In genomic region chr22:20545318-20545634, GRCh38 we compare ENCODE assay signal across 7 cellular contexts. TPM values are rescaled to one million over a fixed set of nuclear protein-coding genes. Genes with fewer than 3 reads are reported as not detected.
DNase-seq lines count a peak whose midpoint lies in the region; ATAC-seq, FAIRE-seq and TF ChIP-seq lines count a peak whose summit lies in the region.
"Not testable (repeated sequence)": the region's sequence is repeated elsewhere in the genome, so short reads cannot be mapped to it uniquely, and the experiment has no call there.

No MANE protein-coding gene starts in this region.

- TF ChIP-seq EP300 in K562 (IDR thresholded peaks at IDR 0.05; ENCODE audit: low read length) = not testable (repeated sequence)

- H3K4me1 Mint-ChIP-seq in CD4-positive, alpha-beta T cell (ENCODE audit: low read depth) = peaks cover 70% of the 10 kb centered on the region
- H3K4me1 Mint-ChIP-seq in T-helper 1 cell treated with Interleukin-12 subunit alpha and Interleukin-12 subunit beta and Interleukin-4 antibody, amounts not matched to agents 30 μg/mL and 1 μg/mL, for 36 hours (ENCODE audit: low read depth) = peaks cover 45% of the 10 kb centered on the region
- peaks cover 74% of the 10 kb centered on the region for H3K4me1 Mint-ChIP-seq in activated T-cell treated with anti-CD3 and anti-CD28 coated beads, Interleukin-2, amount 50 U/mL, for 24 hours (ENCODE audit: low read depth)
- peaks cover 32 to 47% of the 10 kb centered on the region in 2 donors for H3K4me1 Mint-ChIP-seq in natural killer cell treated with Interleukin-12 subunit alpha and Interleukin-12 subunit beta and Interleukin-15 and Interleukin-18, amount 100 ng/mL, for 72 hours (ENCODE audit: low read depth in 2 of 2)
- peaks cover 48% of the 10 kb centered on the region for H3K4me1 Mint-ChIP-seq in stimulated activated effector memory CD8-positive, alpha-beta T cell treated with anti-CD3 and anti-CD28 coated beads, Interleukin-12 subunit alpha, Interleukin-12 subunit beta, amount 100 ng/mL, for 72 hours

- not testable (repeated sequence) for H3K9ac ChIP-seq in K562 (ENCODE audit: insufficient read depth in 1 of 2, low read depth in 2 of 2, low read length in 2 of 2)

- H3K4me3 ChIP-seq in K562, lower lobe of right lung: not testable (repeated sequence)

- peaks cover 67% of the 10 kb centered on the region for H3K36me3 Mint-ChIP-seq in CD4-positive, alpha-beta T cell (ENCODE audit: low read depth)
- peaks cover 25% of the 10 kb centered on the region for H3K36me3 Mint-ChIP-seq in T-helper 1 cell treated with Interleukin-12 subunit alpha and Interleukin-12 subunit beta and Interleukin-4 antibody, amounts not matched to agents 30 μg/mL and 1 μg/mL, for 36 hours (ENCODE audit: low read depth)
- peaks cover 67% of the 10 kb centered on the region for H3K36me3 Mint-ChIP-seq in activated T-cell treated with anti-CD3 and anti-CD28 coated beads, Interleukin-2, amount 50 U/mL, for 24 hours (ENCODE audit: low read depth)
- not testable (repeated sequence) for H3K36me3 Mint-ChIP-seq in natural killer cell treated with Interleukin-12 subunit alpha and Interleukin-12 subunit beta and Interleukin-15 and Interleukin-18, amount 100 ng/mL, for 72 hours
- H3K36me3 Mint-ChIP-seq in stimulated activated effector memory CD8-positive, alpha-beta T cell treated with anti-CD3 and anti-CD28 coated beads, Interleukin-12 subunit alpha, Interleukin-12 subunit beta, amount 100 ng/mL, for 72 hours = peaks cover 67% of the 10 kb centered on the region

- intact Hi-C loops in CD4-positive, alpha-beta T cell (cut with DNase I, micrococcal nuclease); K562 (cut with micrococcal nuclease); lower lobe of right lung (cut with DNase I): not testable (repeated sequence)

- H3K27me3 ChIP-seq in CD4-positive, alpha-beta T cell (ENCODE audit: control insufficient read depth, insufficient read depth, low read length); K562 (ENCODE audit: control insufficient read depth in 2 of 2, insufficient read depth in 2 of 2, low read length in 2 of 2); lower lobe of right lung (ENCODE audit: low read depth): not testable (repeated sequence)

- TF ChIP-seq RAD21 in K562 (CRISPR knock-in tag; conservative IDR thresholded peaks at IDR 0.05 in 1 of 2, IDR thresholded peaks at IDR 0.05 in 1 of 2) = not testable (repeated sequence)

- H3K4me1 ChIP-seq in K562 (replicated peaks in 1 of 2; ENCODE audit: control insufficient read depth in 2 of 2, insufficient read depth in 2 of 2, low read length in 2 of 2) (peaks cover 27 to 34% of the 10 kb centered on the region in 2 experiments), lower lobe of right lung (peaks cover 26% of the 10 kb centered on the region)

- H4K20me1 ChIP-seq in K562 (replicated peaks; ENCODE audit: control insufficient read depth, insufficient read depth, low read length) = peaks cover 36% of the 10 kb centered on the region

- peaks cover 15% of the 10 kb centered on the region for H3K9me1 ChIP-seq in K562 (ENCODE audit: control insufficient read depth, insufficient read depth, low read length)

- H3K27ac ChIP-seq in CD4-positive, alpha-beta T cell (ENCODE audit: low read depth, low read length) = peak overlapping the region; percentile 29
- H3K27ac ChIP-seq in K562 (ENCODE audit: extremely low read depth, low read depth, low read length) = peak overlapping the region; percentile 15; the same call in 2 of the 3 replicates
- not testable (repeated sequence) for H3K27ac ChIP-seq in lower lobe of right lung

- 85% methylated on average over 3 of the region's 3 CpGs for WGBS in K562 (ENCODE audit: insufficient coverage, low coverage, missing lambda C conversion rate)

- peaks cover 64% of the 10 kb centered on the region for H3K79me2 ChIP-seq in K562 (ENCODE audit: control insufficient read depth, insufficient read depth, low read length)

- BruUV-seq in K562 (replicated peaks; lab: Mats Ljungman, UMichigan) = not testable (repeated sequence)

- H3K27me3 Mint-ChIP-seq in CD4-positive, alpha-beta T cell; T-helper 1 cell treated with Interleukin-12 subunit alpha and Interleukin-12 subunit beta and Interleukin-4 antibody, amounts not matched to agents 30 μg/mL and 1 μg/mL, for 36 hours (ENCODE audit: low read depth); activated T-cell treated with anti-CD3 and anti-CD28 coated beads, Interleukin-2, amount 50 U/mL, for 24 hours; natural killer cell treated with Interleukin-12 subunit alpha and Interleukin-12 subunit beta and Interleukin-15 and Interleukin-18, amount 100 ng/mL, for 72 hours: not testable (repeated sequence)

- H3K9me3 ChIP-seq in CD4-positive, alpha-beta T cell (ENCODE audit: control insufficient read depth, low read length); K562 (replicated peaks; ENCODE audit: control insufficient read depth, insufficient read depth, low read depth, low read length); lower lobe of right lung: not testable (repeated sequence)

- H2AFZ ChIP-seq in K562 (ENCODE audit: low read depth, low read length) = not testable (repeated sequence)

- not testable (repeated sequence) for TF ChIP-seq POLR2A in K562 (conservative IDR thresholded peaks at IDR 0.05)

- in situ Hi-C loops in K562 (cut with MboI) = not testable (repeated sequence)

- H3K4me3 Mint-ChIP-seq in CD4-positive, alpha-beta T cell; T-helper 1 cell treated with Interleukin-12 subunit alpha and Interleukin-12 subunit beta and Interleukin-4 antibody, amounts not matched to agents 30 μg/mL and 1 μg/mL, for 36 hours; activated T-cell treated with anti-CD3 and anti-CD28 coated beads, Interleukin-2, amount 50 U/mL, for 24 hours; natural killer cell treated with Interleukin-12 subunit alpha and Interleukin-12 subunit beta and Interleukin-15 and Interleukin-18, amount 100 ng/mL, for 72 hours; stimulated activated effector memory CD8-positive, alpha-beta T cell treated with anti-CD3 and anti-CD28 coated beads, Interleukin-12 subunit alpha, Interleukin-12 subunit beta, amount 100 ng/mL, for 72 hours: not testable (repeated sequence)

- CTCF ChIA-PET in CD4-positive, alpha-beta T cell (lab: Charles Lee) = interaction anchor here (0.7 to 0.9 kb wide), 2 partner anchors 26 to 75 kb away, joined by 3 to 4 read pairs; no protein-coding TSS in a partner anchor
- CTCF ChIA-PET in K562 (lab: Yijun Ruan, JAX; ENCODE audit: low intra/inter-chr PET ratio) = interaction anchor here (0.6 to 1.2 kb wide), 2 partner anchors 19 to 197 kb away, joined by 3 to 4 read pairs; no protein-coding TSS in a partner anchor

- H3K36me3 ChIP-seq in K562 (ENCODE audit: control insufficient read depth, insufficient read depth, low read length) (peaks cover 63% of the 10 kb centered on the region), lower lobe of right lung (peaks cover 31% of the 10 kb centered on the region)

- TF ChIP-seq CTCF in CD4-positive, alpha-beta T cell (IDR thresholded peaks at IDR 0.05); K562 (IDR thresholded peaks at IDR 0.05 in 2 of 3, conservative IDR thresholded peaks at IDR 0.05 in 1 of 3; ENCODE audit: insufficient read depth in 2 of 3, low read depth in 1 of 3, low read length in 3 of 3); lower lobe of right lung (IDR thresholded peaks at IDR 0.05): not testable (repeated sequence)

- not testable (repeated sequence) for DNase-seq in CD4-positive, alpha-beta T cell; activated T-cell treated with anti-CD3 and anti-CD28 coated beads, Interleukin-2, amount 50 U/mL, for 24 hours; K562 (ENCODE audit: extremely low read depth in 1 of 4, low spot score in 3 of 4); natural killer cell treated with Interleukin-12 subunit alpha and Interleukin-12 subunit beta and Interleukin-15 and Interleukin-18, amount 100 ng/mL, for 72 hours (ENCODE audit: low spot score); stimulated activated effector memory CD8-positive, alpha-beta T cell treated with anti-CD3 and anti-CD28 coated beads, Interleukin-12 subunit alpha, Interleukin-12 subunit beta, amount 100 ng/mL, for 72 hours (ENCODE audit: low spot score in 2 of 2)
- peak; percentile 1 for DNase-seq in lower lobe of right lung

- peak overlapping the region; percentile 91 for H3K27ac Mint-ChIP-seq in CD4-positive, alpha-beta T cell
- peak overlapping the region; percentile 26 for H3K27ac Mint-ChIP-seq in T-helper 1 cell treated with Interleukin-12 subunit alpha and Interleukin-12 subunit beta and Interleukin-4 antibody, amounts not matched to agents 30 μg/mL and 1 μg/mL, for 36 hours
- H3K27ac Mint-ChIP-seq in activated T-cell treated with anti-CD3 and anti-CD28 coated beads, Interleukin-2, amount 50 U/mL, for 24 hours = peak overlapping the region; percentile 85
- H3K27ac Mint-ChIP-seq in natural killer cell treated with Interleukin-12 subunit alpha and Interleukin-12 subunit beta and Interleukin-15 and Interleukin-18, amount 100 ng/mL, for 72 hours = peak overlapping the region; percentile 46 to 84
- peak overlapping the region; percentile 77 for H3K27ac Mint-ChIP-seq in stimulated activated effector memory CD8-positive, alpha-beta T cell treated with anti-CD3 and anti-CD28 coated beads, Interleukin-12 subunit alpha, Interleukin-12 subunit beta, amount 100 ng/mL, for 72 hours

- ATAC-seq in CD4-positive, alpha-beta T cell (ENCODE audit: poor library complexity); K562; lower lobe of right lung; natural killer cell treated with Interleukin-12 subunit alpha and Interleukin-12 subunit beta and Interleukin-15 and Interleukin-18, amount 100 ng/mL, for 72 hours; stimulated activated effector memory CD8-positive, alpha-beta T cell treated with anti-CD3 and anti-CD28 coated beads, Interleukin-12 subunit alpha, Interleukin-12 subunit beta, amount 100 ng/mL, for 72 hours: not testable (repeated sequence)

- peak overlapping the region; percentile 49; the same call in 1 of the 2 replicates for H3K4me2 ChIP-seq in K562 (ENCODE audit: insufficient read depth, low read length)

- not testable (repeated sequence) for FAIRE-seq in K562 (lab: Jason Lieb, UNC)

- POLR2A ChIA-PET in CD4-positive, alpha-beta T cell (lab: Charles Lee) = interaction anchor here (2.4 to 2.8 kb wide), 2 partner anchors 12 to 22 kb away, joined by 12 to 14 read pairs; no protein-coding TSS in a partner anchor
- POLR2A ChIA-PET in K562 (lab: Yijun Ruan, JAX) = interaction anchor here (0.6 to 68.9 kb wide), 5 partner anchors 12 to 1107 kb away, joined by 3 to 1693 read pairs (median 4); partner anchors contain the start of gene MED15

- not testable (repeated sequence) for H3K9me3 Mint-ChIP-seq in CD4-positive, alpha-beta T cell; T-helper 1 cell treated with Interleukin-12 subunit alpha and Interleukin-12 subunit beta and Interleukin-4 antibody, amounts not matched to agents 30 μg/mL and 1 μg/mL, for 36 hours; activated T-cell treated with anti-CD3 and anti-CD28 coated beads, Interleukin-2, amount 50 U/mL, for 24 hours; natural killer cell treated with Interleukin-12 subunit alpha and Interleukin-12 subunit beta and Interleukin-15 and Interleukin-18, amount 100 ng/mL, for 72 hours; stimulated activated effector memory CD8-positive, alpha-beta T cell treated with anti-CD3 and anti-CD28 coated beads, Interleukin-12 subunit alpha, Interleukin-12 subunit beta, amount 100 ng/mL, for 72 hours

RNA-seq across cellular contexts. Expression of gene MED15, which starts 37.9 kb away (rescaled TPM):
- 100 to 1,000 TPM; 181 to 191 TPM for total RNA-seq in CD4-positive, alpha-beta T cell
- total RNA-seq in K562 (2011; cell fraction: chromatin; rRNA removed; ENCODE audit: low replicate concordance) = 482 and 971 TPM in 2 replicates
- 663 TPM in 2 replicates for total RNA-seq in K562 (2011; cell fraction: nucleolus; rRNA removed)
- 469 and 476 TPM in 2 replicates for total RNA-seq in K562 (2011; cell fraction: nucleoplasm; rRNA removed)
- total RNA-seq in K562 (2014; rRNA removed) = 72.6 and 103 TPM in 2 replicates
- total RNA-seq in K562 (2014; rRNA removed; fragmentation: Illumina TruSeq; extraction: Trizol) = 26.1 and 26.4 TPM in 2 replicates
- total RNA-seq in K562 (2015; rRNA removed; fragmentation: Illumina TruSeq; extraction: Trizol) = 59.2 and 60.1 TPM in 2 replicates
- total RNA-seq in K562 (2021) = 264 and 271 TPM in 2 replicates
- 40.4 and 111 TPM in 2 replicates for polyA plus RNA-seq in K562 (2011; rRNA removed)
- polyA plus RNA-seq in K562 (2011; cell fraction: cytosol; rRNA removed) = 75.5 and 117 TPM in 2 replicates
- polyA plus RNA-seq in K562 (2011; cell fraction: nucleus; rRNA removed) = 369 and 471 TPM in 2 replicates
- polyA plus RNA-seq in K562 (2012) = 148 and 229 TPM in 2 replicates
- polyA plus RNA-seq in K562 (2014; fragmentation: Illumina TruSeq; extraction: Trizol) = 76.0 and 122 TPM in 2 replicates
- 1 to 10 TPM; 4.0 to 5.2 TPM for polyA plus RNA-seq in K562 (2014; fragmentation: Nextera tagmentation; extraction: Ambion mirVana)
- 102 and 130 TPM in 2 replicates for polyA plus RNA-seq in K562 (2014; rRNA removed)
- 98.8 and 108 TPM in 2 replicates for polyA minus RNA-seq in K562 (2011; rRNA and poly(A)+ RNA removed)
- 188 and 326 TPM in 2 replicates for polyA minus RNA-seq in K562 (2011; cell fraction: cytosol; rRNA and poly(A)+ RNA removed)
- 310 and 409 TPM in 2 replicates for polyA minus RNA-seq in K562 (2011; cell fraction: nucleus; rRNA and poly(A)+ RNA removed)
- total RNA-seq in lower lobe of right lung = 105 TPM
- 100 to 1,000 TPM; 171 to 178 TPM for total RNA-seq in natural killer cell treated with Interleukin-12 subunit alpha and Interleukin-12 subunit beta and Interleukin-15 and Interleukin-18, amount 100 ng/mL, for 72 hours

RNA-seq across cellular contexts. Expression of gene KLHL22, which starts 49.7 kb away (rescaled TPM):
- 10 to 100 TPM; 24.1 to 27.7 TPM for total RNA-seq in CD4-positive, alpha-beta T cell
- 116 and 152 TPM in 2 replicates for total RNA-seq in K562 (2011; cell fraction: chromatin; rRNA removed; ENCODE audit: low replicate concordance)
- total RNA-seq in K562 (2011; cell fraction: nucleolus; rRNA removed) = 68.5 and 75.0 TPM in 2 replicates
- 88.1 and 101 TPM in 2 replicates for total RNA-seq in K562 (2011; cell fraction: nucleoplasm; rRNA removed)
- 15.1 and 15.6 TPM in 2 replicates for total RNA-seq in K562 (2014; rRNA removed)
- 13.5 and 15.3 TPM in 2 replicates for total RNA-seq in K562 (2014; rRNA removed; fragmentation: Illumina TruSeq; extraction: Trizol)
- 15.2 and 15.7 TPM in 2 replicates for total RNA-seq in K562 (2015; rRNA removed; fragmentation: Illumina TruSeq; extraction: Trizol)
- total RNA-seq in K562 (2021) = 20.1 and 21.1 TPM in 2 replicates
- polyA plus RNA-seq in K562 (2011; rRNA removed) = 25.6 and 43.0 TPM in 2 replicates
- 24.5 and 36.2 TPM in 2 replicates for polyA plus RNA-seq in K562 (2011; cell fraction: cytosol; rRNA removed)
- polyA plus RNA-seq in K562 (2011; cell fraction: nucleus; rRNA removed) = 73.7 and 92.5 TPM in 2 replicates
- 15.0 and 42.6 TPM in 2 replicates for polyA plus RNA-seq in K562 (2012)
- 15.4 and 16.5 TPM in 2 replicates for polyA plus RNA-seq in K562 (2014; fragmentation: Illumina TruSeq; extraction: Trizol)
- polyA plus RNA-seq in K562 (2014; fragmentation: Nextera tagmentation; extraction: Ambion mirVana) = 1 to 10 TPM; 1.3 to 1.8 TPM
- polyA plus RNA-seq in K562 (2014; rRNA removed) = 15.8 and 18.6 TPM in 2 replicates
- 24.1 and 42.3 TPM in 2 replicates for polyA minus RNA-seq in K562 (2011; rRNA and poly(A)+ RNA removed)
- polyA minus RNA-seq in K562 (2011; cell fraction: cytosol; rRNA and poly(A)+ RNA removed) = 13.4 and 21.4 TPM in 2 replicates
- polyA minus RNA-seq in K562 (2011; cell fraction: nucleus; rRNA and poly(A)+ RNA removed) = 36.2 and 65.9 TPM in 2 replicates
- total RNA-seq in lower lobe of right lung = 24.0 TPM
- total RNA-seq in natural killer cell treated with Interleukin-12 subunit alpha and Interleukin-12 subunit beta and Interleukin-15 and Interleukin-18, amount 100 ng/mL, for 72 hours = 10 to 100 TPM; 15.9 to 21.0 TPM

Comparison
In these comparisons a context has a peak if more than half of its experiments do, and no peak if none do; other contexts are left out.
1. H3K27ac Mint-ChIP-seq: peak in every context shown above with its lines; median percentile 91 in CD4-positive, alpha-beta T cell; 85 in activated T-cell treated with anti-CD3 and anti-CD28 coated beads, Interleukin-2, amount 50 U/mL, for 24 hours; 77 in stimulated activated effector memory CD8-positive, alpha-beta T cell treated with anti-CD3 and anti-CD28 coated beads, Interleukin-12 subunit alpha, Interleukin-12 subunit beta, amount 100 ng/mL, for 72 hours; 65 in natural killer cell treated with Interleukin-12 subunit alpha and Interleukin-12 subunit beta and Interleukin-15 and Interleukin-18, amount 100 ng/mL, for 72 hours; 26 in T-helper 1 cell treated with Interleukin-12 subunit alpha and Interleukin-12 subunit beta and Interleukin-4 antibody, amounts not matched to agents 30 μg/mL and 1 μg/mL, for 36 hours.